In the genomic region with DNA sequence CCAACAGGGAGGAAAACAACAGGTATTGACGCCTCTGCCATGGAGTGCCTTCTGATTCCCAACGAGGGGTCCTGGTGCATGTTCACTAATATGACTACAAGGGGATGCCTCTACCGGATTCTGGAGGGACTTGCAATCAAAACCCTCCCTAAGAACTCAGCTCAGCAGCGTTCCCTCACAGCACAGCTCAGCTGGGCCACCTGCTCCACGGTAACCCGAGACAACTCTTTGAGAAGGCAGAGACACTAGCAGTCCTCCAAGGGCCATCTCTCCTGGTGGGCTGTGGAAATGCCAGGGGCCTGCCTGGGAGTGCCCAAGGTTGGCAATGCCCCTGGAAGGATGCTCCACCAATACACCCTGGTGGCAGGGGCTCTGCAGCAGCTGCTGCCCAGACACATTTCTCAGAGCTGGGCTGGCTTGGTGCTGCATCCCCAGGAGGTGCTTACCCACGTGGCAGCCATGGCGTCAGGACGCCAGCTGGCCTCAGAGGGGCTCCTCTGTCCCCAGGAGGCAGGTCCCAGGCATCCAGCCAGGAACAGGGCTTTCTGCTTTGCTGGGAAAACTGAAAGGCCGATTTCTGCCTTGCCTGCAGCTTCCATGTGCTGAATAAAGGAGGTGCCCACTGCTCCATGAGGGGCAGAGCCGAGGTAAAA, we compare ENCODE assay signal across 13 cellular contexts. TPM values are rescaled to one million over a fixed set of nuclear protein-coding genes. Genes with fewer than 3 reads are reported as not detected.
A peak's percentile ranks its signal among the peaks of the same experiment; 100 is the strongest.
DNase-seq lines count a peak whose midpoint lies in the region; ATAC-seq and TF ChIP-seq lines count a peak whose summit lies in the region.
"Had no signal": no experiment of that assay in that cellular context is flagged by ENCODE, and none has a peak within 500 bp of the region (broad histone marks: within the 10 kb centered on the region; RNA-seq: fewer than 3 reads in every experiment).

No MANE protein-coding gene starts in this region.

- peak overlapping the region in 3 of 5 donors; percentile 19 to 55 (median 22) for H3K27ac ChIP-seq in stomach
- H3K27ac ChIP-seq: HL-60, tibial artery had no signal

- no peak overlapping the region for H3K27ac Mint-ChIP-seq in Calu3 (ENCODE audit: unreplicated experiment)
- H3K27ac Mint-ChIP-seq: activated naive CD8-positive, alpha-beta T cell treated with anti-CD3 and anti-CD28 coated beads, Interleukin-2, amount 10 ng/mL, durations not matched to agents 7 days and 5 days had no signal

- no peak for TF ChIP-seq POLR2A in stomach (IDR thresholded peaks at IDR 0.05)

- TF ChIP-seq EP300 in stomach (IDR thresholded peaks at IDR 0.05) = no peak

- intact Hi-C loops in stomach (cut with DNase I; ENCODE audit: low total_unique reads) (no loop called here), Calu3 (cut with micrococcal nuclease; ENCODE audit: unreplicated experiment) (no loop called here)

- H3K4me3 ChIP-seq in stomach = no peak overlapping the region
- H3K4me3 ChIP-seq: esophagus muscularis mucosa, tibial artery had no signal

- WGBS in stomach, 5 donors = 56 to 69% (median 62%) methylated on average over 10 to 11 of the region's 11 CpGs

- peaks cover 20% of the 10 kb centered on the region for H3K4me1 Mint-ChIP-seq in Calu3 (ENCODE audit: low read depth, unreplicated experiment)

- peaks cover 0 to 51% (median 21%) of the 10 kb centered on the region in 4 donors for H3K4me1 ChIP-seq in stomach

- CTCF ChIA-PET in Calu3 (lab: Charles Lee) = no interaction called here

- H3K36me3 Mint-ChIP-seq in Calu3 (ENCODE audit: insufficient read depth, unreplicated experiment) = no peaks in the 10 kb centered on the region

- DNase-seq in NCI-H2029 (lab: John Stamatoyannopoulos, UW) = peak; percentile 27
- DNase-seq in NCI-H2029 treated with DMSO at 0.1 percent for 48 hours (lab: John Stamatoyannopoulos, UW) = no peak
- peak; percentile 67 to 69 for DNase-seq in hippocampal formation (lab: John Stamatoyannopoulos, UW)
- DNase-seq in stomach = no peak
- no peak for DNase-seq in Calu3
- DNase-seq: activated naive CD8-positive, alpha-beta T cell treated with anti-CD3 and anti-CD28 coated beads, Interleukin-2, amount 10 ng/mL, durations not matched to agents 7 days and 5 days had no signal

- H3K9me3 ChIP-seq in stomach = no peaks in the 10 kb centered on the region
- H3K9me3 ChIP-seq: esophagus muscularis mucosa, tibial artery had no signal

- BruUV-seq in Calu3 (replicated peaks; lab: Mats Ljungman, UMichigan) = no TSS peak

- TF ChIP-seq CTCF in stomach (IDR thresholded peaks at IDR 0.05) (no peak), Calu3 (IDR thresholded peaks at IDR 0.05; ENCODE audit: unreplicated experiment) (no peak)

- no peaks in the 10 kb centered on the region for H3K27me3 ChIP-seq in stomach
- H3K27me3 ChIP-seq: esophagus muscularis mucosa, tibial artery had no signal

- H3K36me3 ChIP-seq in stomach = peaks cover 0 to 7% (median 3%) of the 10 kb centered on the region in 4 donors

- no peaks in the 10 kb centered on the region for H3K9me3 Mint-ChIP-seq in Calu3 (ENCODE audit: low read depth, unreplicated experiment)
- H3K9me3 Mint-ChIP-seq: activated naive CD8-positive, alpha-beta T cell treated with anti-CD3 and anti-CD28 coated beads, Interleukin-2, amount 10 ng/mL, durations not matched to agents 7 days and 5 days had no signal

- no peaks in the 10 kb centered on the region for H3K27me3 Mint-ChIP-seq in Calu3 (ENCODE audit: unreplicated experiment)
- H3K27me3 Mint-ChIP-seq: activated naive CD8-positive, alpha-beta T cell treated with anti-CD3 and anti-CD28 coated beads, Interleukin-2, amount 10 ng/mL, durations not matched to agents 7 days and 5 days had no signal

- ATAC-seq in SK-N-SH treated with all-trans-retinoic acid at 6 μM for 48 hours (peak; percentile 11; the same call in 1 of the 3 replicates), HG03520 (IDR thresholded peaks at IDR 0.05; ENCODE audit: unreplicated experiment) (no peak), GM19463 (IDR thresholded peaks at IDR 0.05; ENCODE audit: unreplicated experiment) (no peak)

- H3K4me3 Mint-ChIP-seq in Calu3 (ENCODE audit: low read depth, unreplicated experiment) = no peak overlapping the region
- H3K4me3 Mint-ChIP-seq: activated naive CD8-positive, alpha-beta T cell treated with anti-CD3 and anti-CD28 coated beads, Interleukin-2, amount 10 ng/mL, durations not matched to agents 7 days and 5 days had no signal

TF ChIP-seq in SK-N-SH treated with all-trans-retinoic acid at 6 μM for 48 hours, 23 proteins besides CTCF, POLR2A, EP300 and RAD21:
- TF ChIP-seq TOX (CRISPR knock-in tag; IDR thresholded peaks at IDR 0.05; ENCODE audit: borderline replicate concordance) (no peak), TCF4 (CRISPR knock-in tag; IDR thresholded peaks at IDR 0.05; ENCODE audit: borderline replicate concordance) (peak; percentile 14; the same call in 1 of the 2 replicates)

RNA-seq across cellular contexts. Expression of a gene that starts 16.5 kb away (rescaled TPM):
- total RNA-seq in stomach = 10 to 100 TPM in 3 of 5 donors, 1 to 10 TPM in 2; 2.9 to 36.5 (median 18.8) TPM
- 10 to 100 TPM in 2 of 3 donors, 1 to 10 TPM in 1; 9.5 to 13.8 (median 10.6) TPM for polyA plus RNA-seq in stomach
- 6.2 and 7.9 TPM in 2 replicates for total RNA-seq in Calu3 (2022)

RNA-seq across cellular contexts. Expression of a gene that starts 34.0 kb away (rescaled TPM):
- total RNA-seq in stomach = under 1 TPM in 2 of 5 donors, not detected in 3; 0.37 to 0.43 TPM
- not detected for polyA plus RNA-seq in stomach
- not detected in 2 replicates for total RNA-seq in Calu3 (2022)
- total RNA-seq: A172, esophagus muscularis mucosa had no signal

RNA-seq across cellular contexts. Expression of a gene that starts 45.9 kb away (rescaled TPM):
- total RNA-seq in stomach (100 to 1,000 TPM in 1 of 5 donors, 10 to 100 TPM in 3, 1 to 10 TPM in 1; 6.4 to 175 (median 59.8) TPM), Calu3 (2022) (79.2 and 103 TPM in 2 replicates)
- polyA plus RNA-seq in stomach = 100 to 1,000 TPM in 2 of 3 donors, 10 to 100 TPM in 1; 51.6 to 109 (median 106) TPM

RNA-seq across cellular contexts. Expression of a gene that starts 47.7 kb away (rescaled TPM):
- 100 to 1,000 TPM in 1 of 5 donors, 10 to 100 TPM in 4; 22.8 to 109 (median 47.7) TPM for total RNA-seq in stomach
- 100 to 1,000 TPM in 1 of 3 donors, 10 to 100 TPM in 2; 67.7 to 126 (median 90.7) TPM for polyA plus RNA-seq in stomach
- 101 and 118 TPM in 2 replicates for total RNA-seq in Calu3 (2022)

Comparison
In these comparisons a context has a peak if more than half of its experiments do, and no peak if none do; other contexts are left out.
1. DNase-seq: peak in NCI-H2029 (single experiment) and hippocampal formation (2 of 2); none in NCI-H2029 treated with DMSO at 0.1 percent for 48 hours (single experiment), stomach (single experiment) and Calu3 (single experiment).